Comparison of ENCODE assay signal across 1 cellular context in the genomic region with DNA sequence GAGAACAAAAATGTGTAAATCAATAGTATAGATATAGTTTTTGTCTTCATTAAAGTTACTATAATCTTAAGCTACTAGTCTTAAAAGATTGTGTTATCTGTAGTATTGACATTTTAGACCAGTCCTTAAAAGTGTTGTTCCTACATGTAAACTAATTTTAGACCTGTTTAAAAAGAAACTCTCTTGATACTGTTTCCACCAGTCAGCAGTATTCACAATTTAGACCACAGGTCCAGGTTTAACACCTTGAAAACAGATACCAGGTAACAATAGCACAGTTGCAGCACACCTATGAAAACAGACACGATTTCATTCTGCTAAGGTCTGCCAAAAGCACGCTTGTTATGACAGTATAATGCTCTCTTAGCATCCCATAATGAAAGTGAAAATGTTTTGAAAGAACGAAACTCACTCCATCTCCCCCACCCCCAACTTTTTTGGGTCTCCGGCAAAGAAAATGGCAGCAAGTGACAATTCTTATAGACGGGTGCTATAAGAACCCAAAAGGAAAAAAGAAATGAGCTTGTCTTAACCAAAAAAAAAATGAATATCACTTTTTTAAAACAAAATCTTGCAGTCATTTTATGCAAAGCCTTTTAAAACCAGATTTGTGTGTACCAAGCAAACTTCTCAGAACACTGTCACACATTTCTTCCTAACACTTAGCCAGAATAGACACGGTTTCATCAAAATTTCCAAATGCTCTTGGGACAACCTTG.
TF ChIP-seq lines count a peak whose summit lies in the region.

No MANE protein-coding gene starts in this region.

TF ChIP-seq in GM23338, 12 proteins besides CTCF, POLR2A, EP300 and RAD21:
- no peak for TF ChIP-seq STAT1 (IDR thresholded peaks at IDR 0.05; ENCODE audit: unreplicated experiment)
- TF ChIP-seq NANOG (IDR thresholded peaks at IDR 0.05; ENCODE audit: borderline replicate concordance), result no peak
- TF ChIP-seq, protein P1, sequence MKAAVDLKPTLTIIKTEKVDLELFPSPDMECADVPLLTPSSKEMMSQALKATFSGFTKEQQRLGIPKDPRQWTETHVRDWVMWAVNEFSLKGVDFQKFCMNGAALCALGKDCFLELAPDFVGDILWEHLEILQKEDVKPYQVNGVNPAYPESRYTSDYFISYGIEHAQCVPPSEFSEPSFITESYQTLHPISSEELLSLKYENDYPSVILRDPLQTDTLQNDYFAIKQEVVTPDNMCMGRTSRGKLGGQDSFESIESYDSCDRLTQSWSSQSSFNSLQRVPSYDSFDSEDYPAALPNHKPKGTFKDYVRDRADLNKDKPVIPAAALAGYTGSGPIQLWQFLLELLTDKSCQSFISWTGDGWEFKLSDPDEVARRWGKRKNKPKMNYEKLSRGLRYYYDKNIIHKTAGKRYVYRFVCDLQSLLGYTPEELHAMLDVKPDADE (IDR thresholded peaks at IDR 0.05), result no peak
- TF ChIP-seq ZNF331 (CRISPR knock-in tag; IDR thresholded peaks at IDR 0.05; ENCODE audit: low read depth), result no peak
- TF ChIP-seq EZH2 (IDR thresholded peaks at IDR 0.05; ENCODE audit: low read depth, unreplicated experiment), result no peak
- no peak for TF ChIP-seq POLR2AphosphoS5 (IDR thresholded peaks at IDR 0.05; ENCODE audit: low read depth)
- no peak for TF ChIP-seq JUNB (IDR thresholded peaks at IDR 0.05; ENCODE audit: unreplicated experiment)
- no peak for TF ChIP-seq EZH2phosphoT487 (IDR thresholded peaks at IDR 0.05; ENCODE audit: unreplicated experiment)
- TF ChIP-seq CREB1 (CRISPR knock-in tag; IDR thresholded peaks at IDR 0.05; ENCODE audit: low read depth), result no peak
- TF ChIP-seq ZNF114 (CRISPR knock-in tag; IDR thresholded peaks at IDR 0.05), result no peak
